25 cellular contexts compared by ENCODE assay signal in genomic region chrX:77875372-77875771, GRCh38.
"Had no signal": no experiment of that assay in that cellular context is flagged by ENCODE, and none has a peak within 500 bp of the region (broad histone marks: within the 10 kb centered on the region; RNA-seq: fewer than 3 reads in every experiment).

No MANE protein-coding gene starts in this region.

- H3K9me3 ChIP-seq: ovary, psoas muscle, right lobe of liver, sigmoid colon, stomach, thoracic aorta, thyroid gland, tibial nerve, upper lobe of left lung, vagina had no signal

- H3K27ac ChIP-seq: neural progenitor cell, ovary, parathyroid adenoma, psoas muscle, right lobe of liver, sigmoid colon, stomach, thoracic aorta, thyroid gland, tibial nerve, upper lobe of left lung, vagina had no signal

- DNase-seq: natural killer cell; occipital lobe; ovary; posterior cingulate gyrus; psoas muscle; right lobe of liver; sigmoid colon; small intestine; stimulated activated CD4-positive, alpha-beta T cell treated with anti-CD3 and anti-CD28 coated beads, Interleukin-15, amount 100 ng/mL, for 24 hours; stimulated activated CD4-positive, alpha-beta T cell treated with anti-CD3 and anti-CD28 coated beads, Interleukin-2, amount 100 ng/mL, for 24 hours; stimulated activated CD4-positive, alpha-beta T cell treated with anti-CD3 and anti-CD28 coated beads, Interleukin-2, amount 100 ng/mL, for 48 hours; stimulated activated CD4-positive, alpha-beta T cell treated with anti-CD3 and anti-CD28 coated beads, Interleukin-4, amount 100 ng/mL, for 24 hours; stimulated activated naive B cell treated with anti-CD40 and anti-IgM and Interleukin-4, amounts not matched to agents 10 μg/mL and 1 μg/mL and 100 μg/mL, for 72 hours; stimulated activated naive CD4-positive, alpha-beta T cell treated with Interleukin-2 at 50 U/mL for 16 hours; stomach; thyroid gland; trophoblast cell; upper lobe of left lung had no signal

- H3K27me3 ChIP-seq: neural progenitor cell, ovary, right lobe of liver, sigmoid colon, stomach, thyroid gland, tibial nerve, upper lobe of left lung, vagina had no signal

- H3K4me3 ChIP-seq: neural progenitor cell, ovary, psoas muscle, right lobe of liver, sigmoid colon, stomach, thoracic aorta, thyroid gland, tibial nerve, upper lobe of left lung, vagina had no signal

- H3K36me3 ChIP-seq: neural progenitor cell, ovary, thoracic aorta had no signal

- H3K4me1 ChIP-seq: neural progenitor cell, parathyroid adenoma, psoas muscle, right lobe of liver, sigmoid colon, stomach, thyroid gland, tibial nerve, upper lobe of left lung, vagina had no signal

- ATAC-seq: natural killer cell; psoas muscle; right lobe of liver; stimulated activated effector memory CD8-positive, alpha-beta T cell treated with anti-CD3 and anti-CD28 coated beads, Interleukin-12 subunit alpha, Interleukin-12 subunit beta, amount 100 ng/mL, for 72 hours; stimulated activated naive B cell treated with anti-CD40 and anti-IgM and Interleukin-4, amounts not matched to agents 10 μg/mL and 1 μg/mL and 100 μg/mL, for 72 hours had no signal

- FAIRE-seq: small intestine, urothelium cell line had no signal
